24 cellular contexts compared by ENCODE assay signal in the genomic region with DNA sequence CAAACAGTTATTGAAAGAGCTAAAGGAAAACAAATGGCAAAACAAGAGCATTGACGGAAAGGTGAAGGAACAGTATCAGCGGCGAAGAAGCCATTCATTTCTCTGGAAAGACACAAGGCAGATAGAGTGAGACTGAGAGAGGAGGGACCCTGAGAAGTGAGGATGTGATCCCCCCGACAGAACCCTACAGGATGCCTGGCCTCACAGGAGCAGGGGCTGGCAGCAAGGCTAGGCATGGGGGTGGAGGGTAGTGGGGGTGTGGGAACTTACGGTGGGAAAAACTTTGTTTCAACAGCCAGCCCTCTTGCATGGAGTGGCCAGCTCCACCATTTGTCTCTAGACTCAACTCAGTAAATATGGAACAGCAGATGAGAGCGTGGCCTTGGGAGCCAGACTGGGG. TPM values are rescaled to one million over a fixed set of nuclear protein-coding genes. Genes with fewer than 3 reads are reported as not detected.
DNase-seq lines count a peak whose midpoint lies in the region; ATAC-seq and TF ChIP-seq lines count a peak whose summit lies in the region.
"Had no signal": no experiment of that assay in that cellular context is flagged by ENCODE, and none has a peak within 500 bp of the region (broad histone marks: within the 10 kb centered on the region; RNA-seq: fewer than 3 reads in every experiment).

No MANE protein-coding gene starts in this region.

- no peaks in the 10 kb centered on the region for H3K27me3 ChIP-seq in SK-N-SH (ENCODE audit: insufficient read depth)
- H3K27me3 ChIP-seq: BLaER1, SJSA1 had no signal

- no peaks in the 10 kb centered on the region for H3K9me2 ChIP-seq in SK-N-SH

- H3K9me3 Mint-ChIP-seq in activated T-cell treated with anti-CD3 and anti-CD28 coated beads, Interleukin-2, amount 50 U/mL, for 24 hours: no peaks in the 10 kb centered on the region
- no peaks in the 10 kb centered on the region for H3K9me3 Mint-ChIP-seq in activated T-cell treated with anti-CD3 and anti-CD28 coated beads, Interleukin-2, amount 50 U/mL, for 72 hours
- no peaks in the 10 kb centered on the region for H3K9me3 Mint-ChIP-seq in activated T-helper 1 cell treated with anti-CD3 and anti-CD28 coated beads, Interleukin-12 subunit alpha, Interleukin-12 subunit beta, Interleukin-2, Interleukin-4 antibody, amounts not matched to agents 30 ng/mL and 10 ng/mL and 1 ng/mL, durations not matched to agents 14 hours and 24 hours and 36 hours
- no peaks in the 10 kb centered on the region for H3K9me3 Mint-ChIP-seq in naive thymus-derived CD8-positive, alpha-beta T cell
- no peaks in the 10 kb centered on the region for H3K9me3 Mint-ChIP-seq in stimulated activated naive B cell treated with anti-CD40 and anti-IgM and Interleukin-4, amounts not matched to agents 10 μg/mL and 1 μg/mL and 100 μg/mL, for 72 hours
- no peaks in the 10 kb centered on the region for H3K9me3 Mint-ChIP-seq in activated T-cell treated with anti-CD3 and anti-CD28 coated beads, Interleukin-2, amount 50 U/mL, for 4 hours
- H3K9me3 Mint-ChIP-seq: CD8-positive, alpha-beta T cell; IgD-negative memory B cell had no signal

- 82% methylated on average over 6 of the region's 6 CpGs for WGBS in SK-N-SH (ENCODE audit: low lambda C conversion rate)

- H3K36me3 ChIP-seq in SK-N-SH (replicated peaks in 1 of 2; ENCODE audit: control insufficient read depth in 1 of 2, insufficient read depth in 2 of 2, low read length in 1 of 2): peaks cover 8 to 9% of the 10 kb centered on the region in 2 experiments
- H3K36me3 ChIP-seq: SJSA1 had no signal

- TF ChIP-seq RAD21 in SK-N-SH (IDR thresholded peaks at IDR 0.05; ENCODE audit: low read length): no peak

- no peaks in the 10 kb centered on the region for H3K4me1 ChIP-seq in SK-N-SH (ENCODE audit: control insufficient read depth in 1 of 2, insufficient read depth in 2 of 2, low read depth in 1 of 2, low read length in 1 of 2)
- H3K4me1 ChIP-seq: SJSA1 had no signal

- H3K4me3 ChIP-seq in SK-N-SH (ENCODE audit: low read depth in 2 of 2, low read length in 1 of 2): no peak overlapping the region
- H3K4me3 ChIP-seq: BLaER1, SJSA1 had no signal

- H3K36me3 Mint-ChIP-seq in activated T-cell treated with anti-CD3 and anti-CD28 coated beads, Interleukin-2, amount 50 U/mL, for 24 hours (ENCODE audit: low read depth): peaks cover 100% of the 10 kb centered on the region
- H3K36me3 Mint-ChIP-seq in activated T-cell treated with anti-CD3 and anti-CD28 coated beads, Interleukin-2, amount 50 U/mL, for 72 hours (ENCODE audit: insufficient read depth in 2 of 2): peaks cover 13 to 56% of the 10 kb centered on the region in 2 donors
- peaks cover 62% of the 10 kb centered on the region for H3K36me3 Mint-ChIP-seq in activated T-helper 1 cell treated with anti-CD3 and anti-CD28 coated beads, Interleukin-12 subunit alpha, Interleukin-12 subunit beta, Interleukin-2, Interleukin-4 antibody, amounts not matched to agents 30 ng/mL and 10 ng/mL and 1 ng/mL, durations not matched to agents 14 hours and 24 hours and 36 hours (ENCODE audit: low read depth)
- H3K36me3 Mint-ChIP-seq in naive thymus-derived CD8-positive, alpha-beta T cell: peaks cover 19 to 100% (median 73%) of the 10 kb centered on the region in 3 donors
- peaks cover 67 to 74% of the 10 kb centered on the region in 2 donors for H3K36me3 Mint-ChIP-seq in stimulated activated naive B cell treated with anti-CD40 and anti-IgM and Interleukin-4, amounts not matched to agents 10 μg/mL and 1 μg/mL and 100 μg/mL, for 72 hours
- peaks cover 63% of the 10 kb centered on the region for H3K36me3 Mint-ChIP-seq in activated T-cell treated with anti-CD3 and anti-CD28 coated beads, Interleukin-2, amount 50 U/mL, for 4 hours (ENCODE audit: insufficient read depth)

- H3K4me3 Mint-ChIP-seq in activated T-cell treated with anti-CD3 and anti-CD28 coated beads, Interleukin-2, amount 50 U/mL, for 24 hours: no peak overlapping the region
- no peak overlapping the region for H3K4me3 Mint-ChIP-seq in activated T-cell treated with anti-CD3 and anti-CD28 coated beads, Interleukin-2, amount 50 U/mL, for 72 hours
- no peak overlapping the region for H3K4me3 Mint-ChIP-seq in activated T-helper 1 cell treated with anti-CD3 and anti-CD28 coated beads, Interleukin-12 subunit alpha, Interleukin-12 subunit beta, Interleukin-2, Interleukin-4 antibody, amounts not matched to agents 30 ng/mL and 10 ng/mL and 1 ng/mL, durations not matched to agents 14 hours and 24 hours and 36 hours
- H3K4me3 Mint-ChIP-seq in naive thymus-derived CD8-positive, alpha-beta T cell: no peak overlapping the region
- H3K4me3 Mint-ChIP-seq in stimulated activated naive B cell treated with anti-CD40 and anti-IgM and Interleukin-4, amounts not matched to agents 10 μg/mL and 1 μg/mL and 100 μg/mL, for 72 hours: no peak overlapping the region
- no peak overlapping the region for H3K4me3 Mint-ChIP-seq in activated T-cell treated with anti-CD3 and anti-CD28 coated beads, Interleukin-2, amount 50 U/mL, for 4 hours
- H3K4me3 Mint-ChIP-seq: CD8-positive, alpha-beta T cell; IgD-negative memory B cell had no signal

- no peak overlapping the region for H3K4me2 ChIP-seq in SK-N-SH
- H3K4me2 ChIP-seq: BLaER1 had no signal

- H3K27me3 Mint-ChIP-seq in activated T-cell treated with anti-CD3 and anti-CD28 coated beads, Interleukin-2, amount 50 U/mL, for 24 hours: no peaks in the 10 kb centered on the region
- H3K27me3 Mint-ChIP-seq in activated T-cell treated with anti-CD3 and anti-CD28 coated beads, Interleukin-2, amount 50 U/mL, for 72 hours (ENCODE audit: low read depth): no peaks in the 10 kb centered on the region
- no peaks in the 10 kb centered on the region for H3K27me3 Mint-ChIP-seq in activated T-helper 1 cell treated with anti-CD3 and anti-CD28 coated beads, Interleukin-12 subunit alpha, Interleukin-12 subunit beta, Interleukin-2, Interleukin-4 antibody, amounts not matched to agents 30 ng/mL and 10 ng/mL and 1 ng/mL, durations not matched to agents 14 hours and 24 hours and 36 hours (ENCODE audit: insufficient read depth)
- H3K27me3 Mint-ChIP-seq in naive thymus-derived CD8-positive, alpha-beta T cell: no peaks in the 10 kb centered on the region
- no peaks in the 10 kb centered on the region for H3K27me3 Mint-ChIP-seq in stimulated activated naive B cell treated with anti-CD40 and anti-IgM and Interleukin-4, amounts not matched to agents 10 μg/mL and 1 μg/mL and 100 μg/mL, for 72 hours
- H3K27me3 Mint-ChIP-seq in activated T-cell treated with anti-CD3 and anti-CD28 coated beads, Interleukin-2, amount 50 U/mL, for 4 hours (ENCODE audit: low read depth): no peaks in the 10 kb centered on the region
- H3K27me3 Mint-ChIP-seq: IgD-negative memory B cell had no signal

- peak overlapping the region; percentile 16 for H3K27ac Mint-ChIP-seq in activated T-cell treated with anti-CD3 and anti-CD28 coated beads, Interleukin-2, amount 50 U/mL, for 24 hours
- H3K27ac Mint-ChIP-seq in activated T-cell treated with anti-CD3 and anti-CD28 coated beads, Interleukin-2, amount 50 U/mL, for 72 hours: no peak overlapping the region
- peak overlapping the region; percentile 1 for H3K27ac Mint-ChIP-seq in activated T-helper 1 cell treated with anti-CD3 and anti-CD28 coated beads, Interleukin-12 subunit alpha, Interleukin-12 subunit beta, Interleukin-2, Interleukin-4 antibody, amounts not matched to agents 30 ng/mL and 10 ng/mL and 1 ng/mL, durations not matched to agents 14 hours and 24 hours and 36 hours
- peak overlapping the region; percentile 4 to 86 (median 37) for H3K27ac Mint-ChIP-seq in naive thymus-derived CD8-positive, alpha-beta T cell
- H3K27ac Mint-ChIP-seq in stimulated activated naive B cell treated with anti-CD40 and anti-IgM and Interleukin-4, amounts not matched to agents 10 μg/mL and 1 μg/mL and 100 μg/mL, for 72 hours: peak overlapping the region; percentile 73

- H4K20me1 ChIP-seq in SK-N-SH (ENCODE audit: insufficient read depth): no peaks in the 10 kb centered on the region
- H4K20me1 ChIP-seq: BLaER1 had no signal

- no peak overlapping the region for H3K9ac ChIP-seq in SK-N-SH
- H3K9ac ChIP-seq: BLaER1 had no signal

- no peaks in the 10 kb centered on the region for H3K4me1 Mint-ChIP-seq in activated T-cell treated with anti-CD3 and anti-CD28 coated beads, Interleukin-2, amount 50 U/mL, for 24 hours (ENCODE audit: low read depth)
- no peaks in the 10 kb centered on the region for H3K4me1 Mint-ChIP-seq in activated T-cell treated with anti-CD3 and anti-CD28 coated beads, Interleukin-2, amount 50 U/mL, for 72 hours (ENCODE audit: low read depth)
- no peaks in the 10 kb centered on the region for H3K4me1 Mint-ChIP-seq in activated T-helper 1 cell treated with anti-CD3 and anti-CD28 coated beads, Interleukin-12 subunit alpha, Interleukin-12 subunit beta, Interleukin-2, Interleukin-4 antibody, amounts not matched to agents 30 ng/mL and 10 ng/mL and 1 ng/mL, durations not matched to agents 14 hours and 24 hours and 36 hours (ENCODE audit: low read depth)
- H3K4me1 Mint-ChIP-seq in naive thymus-derived CD8-positive, alpha-beta T cell: peaks cover 0 to 10% (median 3%) of the 10 kb centered on the region in 4 donors
- H3K4me1 Mint-ChIP-seq in stimulated activated naive B cell treated with anti-CD40 and anti-IgM and Interleukin-4, amounts not matched to agents 10 μg/mL and 1 μg/mL and 100 μg/mL, for 72 hours: peaks cover 0 to 3% of the 10 kb centered on the region in 2 donors
- H3K4me1 Mint-ChIP-seq in activated T-cell treated with anti-CD3 and anti-CD28 coated beads, Interleukin-2, amount 50 U/mL, for 4 hours (ENCODE audit: low read depth): no peaks in the 10 kb centered on the region

- H3K27ac ChIP-seq in SK-N-SH (ENCODE audit: low read depth in 2 of 2, low read length in 1 of 2): no peak overlapping the region
- H3K27ac ChIP-seq: 22Rv1, BLaER1, SJSA1 had no signal

- CTCF ChIA-PET in SK-N-SH (lab: Yijun Ruan, JAX): no interaction called here

- TF ChIP-seq EP300 in SK-N-SH (IDR thresholded peaks at IDR 0.05; ENCODE audit: borderline replicate concordance in 1 of 2, low read depth in 1 of 2, low read length in 1 of 2): no peak

- no peaks in the 10 kb centered on the region for H3K79me2 ChIP-seq in SK-N-SH (ENCODE audit: insufficient read depth)

- POLR2A ChIA-PET in naive thymus-derived CD8-positive, alpha-beta T cell (lab: Charles Lee): no interaction called here
- POLR2A ChIA-PET in SK-N-SH (lab: Yijun Ruan, JAX): no interaction called here

- DNase-seq in activated T-cell treated with anti-CD3 and anti-CD28 coated beads, Interleukin-2, amount 50 U/mL, for 24 hours: no peak
- no peak for DNase-seq in activated T-cell treated with anti-CD3 and anti-CD28 coated beads, Interleukin-2, amount 50 U/mL, for 72 hours
- no peak for DNase-seq in activated T-helper 1 cell treated with anti-CD3 and anti-CD28 coated beads, Interleukin-12 subunit alpha, Interleukin-12 subunit beta, Interleukin-2, Interleukin-4 antibody, amounts not matched to agents 30 ng/mL and 10 ng/mL and 1 ng/mL, durations not matched to agents 14 hours and 24 hours and 36 hours (ENCODE audit: low spot score)
- no peak for DNase-seq in naive thymus-derived CD8-positive, alpha-beta T cell
- DNase-seq in stimulated activated naive B cell treated with anti-CD40 and anti-IgM and Interleukin-4, amounts not matched to agents 10 μg/mL and 1 μg/mL and 100 μg/mL, for 72 hours: no peak
- no peak for DNase-seq in SK-N-SH
- DNase-seq in activated T-cell treated with anti-CD3 and anti-CD28 coated beads, Interleukin-2, amount 50 U/mL, for 4 hours: no peak
- DNase-seq: ACHN; Calu3; CD8-positive, alpha-beta T cell; DMS153; GOT3; HCEC 1CT; NCI-H1105 treated with DMSO at 0.1 percent for 48 hours; NCI-H2081; NCI-H2171 treated with DMSO at 0.1 percent for 48 hours; NCI-H446; NCI-H526; OCI-M1 had no signal

- TF ChIP-seq CTCF in SK-N-SH (IDR thresholded peaks at IDR 0.05): no peak

- no peak overlapping the region for H2AFZ ChIP-seq in SK-N-SH (ENCODE audit: low read depth)

- H3F3A ChIP-seq in SK-N-SH (replicated peaks; ENCODE audit: insufficient read depth): no peaks in the 10 kb centered on the region

- ATAC-seq in activated T-cell treated with anti-CD3 and anti-CD28 coated beads, Interleukin-2, amount 50 U/mL, for 72 hours (replicated peaks in 1 of 2): no peak
- ATAC-seq in naive thymus-derived CD8-positive, alpha-beta T cell: no peak
- no peak for ATAC-seq in stimulated activated naive B cell treated with anti-CD40 and anti-IgM and Interleukin-4, amounts not matched to agents 10 μg/mL and 1 μg/mL and 100 μg/mL, for 72 hours (replicated peaks)
- no peak for ATAC-seq in activated T-cell treated with anti-CD3 and anti-CD28 coated beads, Interleukin-2, amount 50 U/mL, for 4 hours
- ATAC-seq in GM21515 (IDR thresholded peaks at IDR 0.05; ENCODE audit: unreplicated experiment): no peak
- ATAC-seq: CD8-positive, alpha-beta T cell had no signal

- intact Hi-C loops in activated T-helper 1 cell treated with anti-CD3 and anti-CD28 coated beads, Interleukin-12 subunit alpha, Interleukin-12 subunit beta, Interleukin-2, Interleukin-4 antibody, amounts not matched to agents 30 ng/mL and 10 ng/mL and 1 ng/mL, durations not matched to agents 14 hours and 24 hours and 36 hours (cut with micrococcal nuclease): no loop called here

- no peaks in the 10 kb centered on the region for H3K9me3 ChIP-seq in SK-N-SH
- H3K9me3 ChIP-seq: BLaER1, SJSA1 had no signal

RNA-seq across cellular contexts. Expression of gene SP110, which starts 40.7 kb away (rescaled TPM):
- total RNA-seq in activated T-cell treated with anti-CD3 and anti-CD28 coated beads, Interleukin-2, amount 50 U/mL, for 72 hours: 100 to 1,000 TPM; 118 to 128 TPM
- total RNA-seq in activated T-helper 1 cell treated with anti-CD3 and anti-CD28 coated beads, Interleukin-12 subunit alpha, Interleukin-12 subunit beta, Interleukin-2, Interleukin-4 antibody, amounts not matched to agents 30 ng/mL and 10 ng/mL and 1 ng/mL, durations not matched to agents 14 hours and 24 hours and 36 hours: 141 and 142 TPM in 2 replicates
- total RNA-seq in naive thymus-derived CD8-positive, alpha-beta T cell: 100 to 1,000 TPM; 116 to 121 TPM
- polyA plus RNA-seq in naive thymus-derived CD8-positive, alpha-beta T cell: 100 to 1,000 TPM in 2 of 3 donors, 10 to 100 TPM in 1; 82.8 to 115 (median 112) TPM
- 7.0 and 10.4 TPM in 2 replicates for polyA plus RNA-seq in SK-N-SH (2012; rRNA removed)
- polyA plus RNA-seq in SK-N-SH (2012; cell fraction: cytosol; rRNA removed): 8.5 and 10.9 TPM in 2 replicates
- polyA plus RNA-seq in SK-N-SH (2012; cell fraction: nucleus; rRNA removed): 13.7 and 16.0 TPM in 2 replicates
- 10 to 100 TPM; 47.9 to 55.0 (median 49.1) TPM for total RNA-seq in activated T-cell treated with anti-CD3 and anti-CD28 coated beads, Interleukin-2, amount 50 U/mL, for 4 hours

RNA-seq across cellular contexts. Expression of gene SP140, which starts 46.5 kb away (rescaled TPM):
- 100 to 1,000 TPM; 102 to 109 TPM for total RNA-seq in activated T-cell treated with anti-CD3 and anti-CD28 coated beads, Interleukin-2, amount 50 U/mL, for 72 hours
- total RNA-seq in activated T-helper 1 cell treated with anti-CD3 and anti-CD28 coated beads, Interleukin-12 subunit alpha, Interleukin-12 subunit beta, Interleukin-2, Interleukin-4 antibody, amounts not matched to agents 30 ng/mL and 10 ng/mL and 1 ng/mL, durations not matched to agents 14 hours and 24 hours and 36 hours: 235 and 243 TPM in 2 replicates
- total RNA-seq in naive thymus-derived CD8-positive, alpha-beta T cell: 10 to 100 TPM; 23.1 to 27.5 TPM
- polyA plus RNA-seq in naive thymus-derived CD8-positive, alpha-beta T cell: 10 to 100 TPM in 2 of 3 donors, 1 to 10 TPM in 1; 7.5 to 14.8 (median 10.4) TPM
- 0.71 and 0.75 TPM in 2 replicates for polyA plus RNA-seq in SK-N-SH (2012; rRNA removed)
- 0.30 and 0.57 TPM in 2 replicates for polyA plus RNA-seq in SK-N-SH (2012; cell fraction: cytosol; rRNA removed)
- polyA plus RNA-seq in SK-N-SH (2012; cell fraction: nucleus; rRNA removed): 1.9 and 3.0 TPM in 2 replicates
- 10 to 100 TPM; 38.4 to 50.6 (median 43.9) TPM for total RNA-seq in activated T-cell treated with anti-CD3 and anti-CD28 coated beads, Interleukin-2, amount 50 U/mL, for 4 hours
